ENCODE assay signal across 8 cellular contexts in genomic region chr10:118729641-118730258, GRCh38. TPM values are rescaled to one million over a fixed set of nuclear protein-coding genes. Genes with fewer than 3 reads are reported as not detected.
A peak's percentile ranks its signal among the peaks of the same experiment; 100 is the strongest.
DNase-seq lines count a peak whose midpoint lies in the region; ATAC-seq, FAIRE-seq and TF ChIP-seq lines count a peak whose summit lies in the region.

No MANE protein-coding gene starts in this region.

- H3K27ac ChIP-seq in pancreas: peak overlapping the region in 3 of 4 donors; percentile 3 to 61 (median 59)

- H3K4me1 ChIP-seq in pancreas: peaks cover 28 to 56% (median 34%) of the 10 kb centered on the region in 3 donors

- no peaks in the 10 kb centered on the region for H3K27me3 Mint-ChIP-seq in activated naive CD8-positive, alpha-beta T cell treated with anti-CD3 and anti-CD28 coated beads, Interleukin-2, amount 50 U/mL, for 24 hours

- TF ChIP-seq CTCF in pancreas (IDR thresholded peaks at IDR 0.05): no peak

- no peak overlapping the region for H3K4me3 ChIP-seq in pancreas

- H3K36me3 Mint-ChIP-seq in activated naive CD8-positive, alpha-beta T cell treated with anti-CD3 and anti-CD28 coated beads, Interleukin-2, amount 50 U/mL, for 24 hours (ENCODE audit: low read depth): peaks cover 2% of the 10 kb centered on the region

- 32 to 48% methylated on average over 2 of the region's 2 CpGs for WGBS in pancreas, 2 donors

- DNase-seq in AML-193 (lab: John Stamatoyannopoulos, UW) (peak; percentile 85 to 87), pancreas (no peak), NK-92 (lab: John Stamatoyannopoulos, UW; ENCODE audit: unreplicated experiment) (no peak)
- no peak for DNase-seq in activated naive CD8-positive, alpha-beta T cell treated with anti-CD3 and anti-CD28 coated beads, Interleukin-2, amount 50 U/mL, for 24 hours
- no peak for DNase-seq in effector CD4-positive, alpha-beta T cell
- DNase-seq in activated CD4-positive, CD25-positive, alpha-beta regulatory T cell treated with anti-CD3 and anti-CD28 coated beads, Interleukin-2, amount 50 U/mL, for 72 hours: no peak

- FAIRE-seq in pancreas (lab: Jason Lieb, UNC): no peak

- peak overlapping the region; percentile 46 for H3K27ac Mint-ChIP-seq in activated naive CD8-positive, alpha-beta T cell treated with anti-CD3 and anti-CD28 coated beads, Interleukin-2, amount 50 U/mL, for 24 hours

- no peaks in the 10 kb centered on the region for H3K27me3 ChIP-seq in pancreas

- H3K4me1 Mint-ChIP-seq in activated naive CD8-positive, alpha-beta T cell treated with anti-CD3 and anti-CD28 coated beads, Interleukin-2, amount 50 U/mL, for 24 hours: peaks cover 53% of the 10 kb centered on the region

- no peaks in the 10 kb centered on the region for H3K9me3 Mint-ChIP-seq in activated naive CD8-positive, alpha-beta T cell treated with anti-CD3 and anti-CD28 coated beads, Interleukin-2, amount 50 U/mL, for 24 hours

- intact Hi-C loops in pancreas (cut with DNase I): no loop called here

- H3K36me3 ChIP-seq in pancreas: no peaks in the 10 kb centered on the region

- H3K9me3 ChIP-seq in pancreas: no peaks in the 10 kb centered on the region

- H3K4me3 Mint-ChIP-seq in activated naive CD8-positive, alpha-beta T cell treated with anti-CD3 and anti-CD28 coated beads, Interleukin-2, amount 50 U/mL, for 24 hours: no peak overlapping the region

- ATAC-seq in GM19351 (IDR thresholded peaks at IDR 0.05; ENCODE audit: unreplicated experiment) (peak; percentile 90), HG03280 (IDR thresholded peaks at IDR 0.05; ENCODE audit: unreplicated experiment) (peak; percentile 74), pancreas (peak; percentile 58 to 84 (median 76))
- peak; percentile 57 for ATAC-seq in activated naive CD8-positive, alpha-beta T cell treated with anti-CD3 and anti-CD28 coated beads, Interleukin-2, amount 50 U/mL, for 24 hours

RNA-seq across cellular contexts. Expression of gene CACUL1, which starts 25.0 kb away (rescaled TPM):
- total RNA-seq in pancreas: 10 to 100 TPM; 13.8 to 28.3 (median 16.5) TPM
- polyA plus RNA-seq in pancreas: 1 to 10 TPM; 3.1 to 5.5 TPM

Comparison
In these comparisons a context has a peak if more than half of its experiments do, and no peak if none do; other contexts are left out.
1. DNase-seq: peak in AML-193 (2 of 2); none in activated naive CD8-positive, alpha-beta T cell treated with anti-CD3 and anti-CD28 coated beads, Interleukin-2, amount 50 U/mL, for 24 hours (single experiment), pancreas (0 of 6), effector CD4-positive, alpha-beta T cell (single experiment), NK-92 (single experiment) and activated CD4-positive, CD25-positive, alpha-beta regulatory T cell treated with anti-CD3 and anti-CD28 coated beads, Interleukin-2, amount 50 U/mL, for 72 hours (single experiment).
2. Peak in every context shown above with its lines, with median percentiles within 50 percentile points of each other: ATAC-seq.